23 cellular contexts compared by ENCODE assay signal in the genomic region with DNA sequence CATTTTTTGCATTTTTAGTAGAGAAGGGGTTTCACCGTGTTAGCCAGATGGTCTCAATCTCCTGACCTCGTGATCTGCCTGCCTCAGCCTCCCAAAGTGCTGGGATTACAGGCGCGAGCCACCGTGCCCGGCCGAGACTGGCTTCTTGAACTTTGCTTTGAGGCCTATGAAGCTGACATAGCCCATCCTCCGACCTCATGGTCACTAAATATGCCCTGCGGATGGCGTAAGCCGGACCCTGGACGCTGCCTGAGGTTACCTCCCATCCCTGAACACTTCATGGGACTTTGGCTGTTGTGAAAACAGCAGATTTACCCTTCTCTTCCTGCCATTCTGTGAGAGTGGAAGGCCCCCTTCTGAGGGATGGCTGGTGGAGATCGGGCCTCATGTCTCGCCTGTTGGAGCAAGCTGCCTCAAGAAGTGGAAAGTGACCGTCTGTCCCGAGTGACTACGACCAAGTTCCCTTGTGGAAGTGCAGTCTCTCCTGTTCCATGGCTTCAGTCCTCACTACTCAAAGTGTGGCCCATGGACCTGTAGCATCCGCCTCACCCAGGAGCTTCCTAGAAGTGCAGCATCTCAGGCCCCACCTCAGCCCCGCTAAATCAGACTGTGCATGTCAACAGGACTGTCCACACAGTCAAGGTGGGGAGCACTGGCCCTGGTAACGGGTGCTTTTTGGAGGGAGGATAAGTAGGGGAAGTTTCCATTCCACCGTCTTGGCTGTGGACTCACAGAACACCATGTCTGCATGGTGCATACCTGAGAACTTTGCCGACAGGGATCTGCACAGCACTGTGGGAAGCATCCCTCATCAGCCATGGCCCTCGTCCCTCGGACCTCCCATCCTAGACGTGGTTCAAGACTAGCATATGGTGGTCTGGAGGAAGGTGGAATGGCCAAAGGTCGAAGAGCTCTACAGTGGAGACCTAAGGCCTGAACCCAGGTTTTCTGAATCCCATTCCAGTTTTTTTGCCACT.
"Had no signal": no experiment of that assay in that cellular context is flagged by ENCODE, and none has a peak within 500 bp of the region (broad histone marks: within the 10 kb centered on the region; RNA-seq: fewer than 3 reads in every experiment).

No MANE protein-coding gene starts in this region.

- H3K27ac ChIP-seq: dorsolateral prefrontal cortex, foreskin keratinocyte, neutrophil, ovary, suprapubic skin, thyroid gland, upper lobe of left lung, uterus had no signal

- H3K27ac Mint-ChIP-seq: effector memory CD8-positive, alpha-beta T cell; immature natural killer cell; nephron progenitor cell; progenitor cell of endocrine pancreas had no signal

- H3K36me3 ChIP-seq: neutrophil, ovary, suprapubic skin, thyroid gland, upper lobe of left lung, uterus had no signal

- H3K9me3 Mint-ChIP-seq: effector memory CD8-positive, alpha-beta T cell; nephron progenitor cell had no signal

- ATAC-seq: effector memory CD8-positive, alpha-beta T cell; foreskin keratinocyte; left cardiac atrium; left ventricle myocardium superior; naive thymus-derived CD4-positive, alpha-beta T cell; right cardiac atrium had no signal

- H3K9me3 ChIP-seq: neutrophil, ovary, suprapubic skin, thyroid gland, uterus had no signal

- H3K36me3 Mint-ChIP-seq: immature natural killer cell; naive thymus-derived CD4-positive, alpha-beta T cell had no signal

- H3K27me3 ChIP-seq: foreskin keratinocyte, neutrophil, ovary, suprapubic skin, thyroid gland, upper lobe of left lung, uterus had no signal

- H3K4me1 Mint-ChIP-seq: immature natural killer cell had no signal

- H3K4me3 Mint-ChIP-seq: effector memory CD8-positive, alpha-beta T cell; immature natural killer cell; naive thymus-derived CD4-positive, alpha-beta T cell; nephron progenitor cell had no signal

- DNase-seq: cortex of kidney; effector memory CD8-positive, alpha-beta T cell; foreskin keratinocyte; immature natural killer cell; kidney; left cardiac atrium; left ventricle myocardium superior; mesendoderm; naive thymus-derived CD4-positive, alpha-beta T cell; nephron progenitor cell; ovary; small intestine; stimulated activated CD4-positive, alpha-beta T cell treated with anti-CD3 and anti-CD28 coated beads, Interleukin-12 subunit alpha, Interleukin-12 subunit beta, amount 100 ng/mL, for 4 hours; stimulated activated naive CD4-positive, alpha-beta T cell; thyroid gland; uterus had no signal

- H3K4me1 ChIP-seq: foreskin keratinocyte, suprapubic skin, thyroid gland, upper lobe of left lung, uterus had no signal

- H3K4me3 ChIP-seq: dorsolateral prefrontal cortex, lung, ovary, suprapubic skin, thyroid gland, upper lobe of left lung, uterus had no signal
